9 cellular contexts compared by ENCODE assay signal in genomic region chr3:187025254-187025655, GRCh38.
DNase-seq lines count a peak whose midpoint lies in the region; ATAC-seq and TF ChIP-seq lines count a peak whose summit lies in the region.
"Had no signal": no experiment of that assay in that cellular context is flagged by ENCODE, and none has a peak within 500 bp of the region (broad histone marks: within the 10 kb centered on the region; RNA-seq: fewer than 3 reads in every experiment).

No MANE protein-coding gene starts in this region.

- H3K9me3 ChIP-seq in cardiac muscle cell (ENCODE audit: low read depth) (no peaks in the 10 kb centered on the region), right atrium auricular region (no peaks in the 10 kb centered on the region), endodermal cell (ENCODE audit: control insufficient read depth, low read length) (no peaks in the 10 kb centered on the region), transverse colon (no peaks in the 10 kb centered on the region)
- H3K9me3 ChIP-seq: right lobe of liver had no signal

- no peaks in the 10 kb centered on the region for H3K9me3 Mint-ChIP-seq in T-helper 2 cell treated with Interferon-gamma antibody and Interleukin-4, amounts not matched to agents 5 μg/mL and 100 μg/mL, for 36 hours
- no peaks in the 10 kb centered on the region for H3K9me3 Mint-ChIP-seq in endodermal cell

- H3K27ac ChIP-seq in cardiac muscle cell (peak overlapping the region; percentile 85), right atrium auricular region (no peak overlapping the region), endodermal cell (ENCODE audit: low read depth, low read length) (no peak overlapping the region), transverse colon (peak overlapping the region in 3 of 4 donors; percentile 36 to 54 (median 36))
- H3K27ac ChIP-seq: right lobe of liver had no signal

- TF ChIP-seq POLR2A in transverse colon (IDR thresholded peaks at IDR 0.05), result peak; percentile 23

- no peak for ATAC-seq in GM21786 (IDR thresholded peaks at IDR 0.05; ENCODE audit: unreplicated experiment)
- ATAC-seq in GM19452 (IDR thresholded peaks at IDR 0.05; ENCODE audit: unreplicated experiment), result no peak

- H3K27me3 ChIP-seq in cardiac muscle cell, result no peaks in the 10 kb centered on the region
- H3K27me3 ChIP-seq in right atrium auricular region, result no peaks in the 10 kb centered on the region
- H3K27me3 ChIP-seq in endodermal cell (ENCODE audit: control insufficient read depth, insufficient read depth, low read length, poor library complexity, severe bottlenecking), result no peaks in the 10 kb centered on the region
- H3K27me3 ChIP-seq in transverse colon, result no peaks in the 10 kb centered on the region
- H3K27me3 ChIP-seq: right lobe of liver had no signal

- peak overlapping the region; percentile 92 for H3K27ac Mint-ChIP-seq in T-helper 2 cell treated with Interferon-gamma antibody and Interleukin-4, amounts not matched to agents 5 μg/mL and 100 μg/mL, for 36 hours
- H3K27ac Mint-ChIP-seq in endodermal cell, result peak overlapping the region; percentile 59

- H3K36me3 Mint-ChIP-seq in T-helper 2 cell treated with Interferon-gamma antibody and Interleukin-4, amounts not matched to agents 5 μg/mL and 100 μg/mL, for 36 hours (ENCODE audit: low read depth), result peaks cover 48% of the 10 kb centered on the region
- peaks cover 22% of the 10 kb centered on the region for H3K36me3 Mint-ChIP-seq in endodermal cell (ENCODE audit: low read depth)

- intact Hi-C loops in transverse colon (cut with DNase I; ENCODE audit: low total_unique reads), result no loop called here

- H3K4me1 ChIP-seq in cardiac muscle cell (ENCODE audit: low read depth) (peaks cover 42% of the 10 kb centered on the region), right atrium auricular region (peaks cover 0 to 21% of the 10 kb centered on the region in 2 donors), endodermal cell (ENCODE audit: control insufficient read depth, insufficient read depth, low read length) (peaks cover 21% of the 10 kb centered on the region), transverse colon (peaks cover 0 to 6% (median 0%) of the 10 kb centered on the region in 4 donors)

- H3K4me3 ChIP-seq in cardiac muscle cell (no peak overlapping the region), right atrium auricular region (no peak overlapping the region), endodermal cell (ENCODE audit: low read length) (no peak overlapping the region), transverse colon (no peak overlapping the region)
- H3K4me3 ChIP-seq: right lobe of liver had no signal

- no peak overlapping the region for H3K9ac ChIP-seq in endodermal cell (ENCODE audit: extremely low read depth, low read length, poor library complexity, severe bottlenecking)

- H3K4me1 Mint-ChIP-seq in T-helper 2 cell treated with Interferon-gamma antibody and Interleukin-4, amounts not matched to agents 5 μg/mL and 100 μg/mL, for 36 hours (ENCODE audit: low read depth), result peaks cover 59% of the 10 kb centered on the region
- H3K4me1 Mint-ChIP-seq in endodermal cell, result peaks cover 58% of the 10 kb centered on the region

- in situ Hi-C loops in transverse colon (cut with MboI; ENCODE audit: low pct_ligation_motif_present in 1 of 4, low pct_unique_long_range_greater_than_20kb in 1 of 4, low sequenced_read_pairs in 3 of 4), result no loop called here

- no peaks in the 10 kb centered on the region for H3K27me3 Mint-ChIP-seq in T-helper 2 cell treated with Interferon-gamma antibody and Interleukin-4, amounts not matched to agents 5 μg/mL and 100 μg/mL, for 36 hours (ENCODE audit: low read depth)
- H3K27me3 Mint-ChIP-seq in endodermal cell (ENCODE audit: insufficient read depth), result no peaks in the 10 kb centered on the region

- H3K4me3 Mint-ChIP-seq in T-helper 2 cell treated with Interferon-gamma antibody and Interleukin-4, amounts not matched to agents 5 μg/mL and 100 μg/mL, for 36 hours, result peak overlapping the region; percentile 88
- H3K4me3 Mint-ChIP-seq in endodermal cell, result no peak overlapping the region

- 92 to 100% methylated on average over 3 to 6 of the region's 6 CpGs for WGBS in endodermal cell (ENCODE audit: insufficient coverage in 1 of 2, insufficient read length in 1 of 2), 2 experiments
- WGBS in transverse colon (ENCODE audit: low coverage in 1 of 2), 2 donors, result 67 to 81% methylated on average over 6 of the region's 6 CpGs

- no peak for DNase-seq in cardiac muscle cell (ENCODE audit: low read depth in 1 of 2, low spot score in 1 of 2)
- DNase-seq in right atrium auricular region (ENCODE audit: low spot score), result no peak
- DNase-seq in T-helper 2 cell treated with Interferon-gamma antibody and Interleukin-4, amounts not matched to agents 5 μg/mL and 100 μg/mL, for 36 hours (ENCODE audit: low spot score), result peak; percentile 69
- DNase-seq in endodermal cell, result peak; percentile 43
- DNase-seq in transverse colon, result no peak
- no peak for DNase-seq in effector CD8-positive, alpha-beta T cell (lab: John Stamatoyannopoulos, UW)
- DNase-seq: right lobe of liver had no signal

- H3K36me3 ChIP-seq in cardiac muscle cell (no peaks in the 10 kb centered on the region), right atrium auricular region (no peaks in the 10 kb centered on the region), endodermal cell (ENCODE audit: control insufficient read depth, insufficient read depth, low read length) (peaks cover 6% of the 10 kb centered on the region), transverse colon (no peaks in the 10 kb centered on the region)
- H3K36me3 ChIP-seq: right lobe of liver had no signal

- no peak for TF ChIP-seq CTCF in cardiac muscle cell (IDR thresholded peaks at IDR 0.05; ENCODE audit: low read depth, low read length)
- no peak for TF ChIP-seq CTCF in right atrium auricular region (IDR thresholded peaks at IDR 0.05)
- TF ChIP-seq CTCF in endodermal cell (conservative IDR thresholded peaks at IDR 0.05), result no peak
- TF ChIP-seq CTCF in transverse colon (IDR thresholded peaks at IDR 0.05), result no peak

- no peak for TF ChIP-seq EP300 in transverse colon (IDR thresholded peaks at IDR 0.05; ENCODE audit: low read depth)

Comparison
In these comparisons a context has a peak if more than half of its experiments do, and no peak if none do; other contexts are left out.
1. H3K27ac ChIP-seq: peak in cardiac muscle cell (single experiment) and transverse colon (3 of 4); none in right atrium auricular region (0 of 2) and endodermal cell (single experiment).
2. DNase-seq: peak in T-helper 2 cell treated with Interferon-gamma antibody and Interleukin-4, amounts not matched to agents 5 μg/mL and 100 μg/mL, for 36 hours (single experiment) and endodermal cell (single experiment); none in cardiac muscle cell (0 of 2), right atrium auricular region (single experiment), transverse colon (single experiment) and effector CD8-positive, alpha-beta T cell (single experiment).